ENCODE assay signal across 15 cellular contexts in the genomic region with DNA sequence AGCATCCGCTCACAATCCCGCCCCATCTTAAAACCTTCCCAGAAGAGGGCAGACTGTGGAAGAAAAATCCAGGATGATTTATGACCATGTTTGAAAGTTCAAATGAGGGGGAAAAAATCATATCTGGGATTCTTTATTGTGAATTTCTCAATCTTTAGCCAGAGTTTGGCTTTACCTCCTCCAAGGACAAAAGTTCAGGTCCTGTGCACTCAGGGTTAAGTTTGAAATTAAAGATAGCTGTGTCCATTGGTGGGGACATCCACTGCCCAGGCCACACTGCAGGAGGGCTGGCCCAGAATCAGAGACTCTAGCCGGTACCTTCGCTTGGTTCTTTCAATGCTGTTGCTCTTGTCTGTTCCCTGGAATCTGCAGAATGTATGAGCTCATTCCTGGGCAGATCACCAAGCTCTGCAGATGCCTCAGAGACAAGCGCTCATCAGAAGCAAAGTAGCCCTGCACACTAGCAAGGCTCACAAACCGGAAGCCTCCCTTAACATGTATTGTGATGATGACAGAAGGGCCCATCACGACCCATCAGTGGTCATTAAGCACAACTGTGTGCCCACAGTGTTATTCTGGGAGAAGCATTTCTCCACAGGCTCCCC.
A peak's percentile ranks its signal among the peaks of the same experiment; 100 is the strongest.
DNase-seq lines count a peak whose midpoint lies in the region; ATAC-seq and TF ChIP-seq lines count a peak whose summit lies in the region.
"Had no signal": no experiment of that assay in that cellular context is flagged by ENCODE, and none has a peak within 500 bp of the region (broad histone marks: within the 10 kb centered on the region; RNA-seq: fewer than 3 reads in every experiment).

No MANE protein-coding gene starts in this region.

- no peak overlapping the region for H3K27ac ChIP-seq in PC-3 (ENCODE audit: low read length)

- no peak overlapping the region for H3K4me3 Mint-ChIP-seq in T-cell
- H3K4me3 Mint-ChIP-seq: neural crest cell; stimulated activated naive CD8-positive, alpha-beta T cell treated with anti-CD3 and anti-CD28 coated beads, Interleukin-15, amount 100 ng/mL, for 72 hours had no signal

- no peaks in the 10 kb centered on the region for H3K36me3 Mint-ChIP-seq in T-cell

- H3K4me1 ChIP-seq in mucosa of descending colon (ENCODE audit: low read depth): peaks cover 3% of the 10 kb centered on the region
- no peaks in the 10 kb centered on the region for H3K4me1 ChIP-seq in PC-3 (ENCODE audit: insufficient read depth, low read length)

- H3K27me3 Mint-ChIP-seq in T-cell: no peaks in the 10 kb centered on the region
- H3K27me3 Mint-ChIP-seq: stimulated activated naive CD8-positive, alpha-beta T cell treated with anti-CD3 and anti-CD28 coated beads, Interleukin-15, amount 100 ng/mL, for 72 hours had no signal

- H3K9me3 ChIP-seq in MG63 (no peaks in the 10 kb centered on the region; the same call in 1 of the 2 replicates), mucosa of descending colon (no peaks in the 10 kb centered on the region), PC-3 (ENCODE audit: low read length) (0 out of 2 replicates have a peak, but pooled peaks cover 4% of the 10 kb centered on the region)

- DNase-seq in AG08395 (ENCODE audit: low spot score) (peak; percentile 22), MG63 (peak; percentile 90), fibroblast of pulmonary artery (ENCODE audit: low read depth) (peak; percentile 11), mucosa of descending colon (peak in 1 of 3 donors; percentile 25), T-cell (no peak), HK-2 (ENCODE audit: unreplicated experiment) (no peak), PC-3 (no peak), NCI-H82 treated with DMSO at 0.1 percent for 48 hours (lab: John Stamatoyannopoulos, UW; ENCODE audit: unreplicated experiment) (no peak)
- DNase-seq: activated naive CD4-positive, alpha-beta T cell; H7; NCI-H2227 treated with DMSO at 0.1 percent for 48 hours; stimulated activated CD4-positive, alpha-beta T cell treated with anti-CD3 and anti-CD28 coated beads, Interleukin-2, amount 100 ng/mL, for 48 hours; stimulated activated naive CD8-positive, alpha-beta T cell treated with anti-CD3 and anti-CD28 coated beads, Interleukin-15, amount 100 ng/mL, for 72 hours had no signal

- CTCF ChIA-PET in T-cell (lab: Charles Lee) (no interaction called here), PC-3 (lab: Charles Lee) (no interaction called here)

- TF ChIP-seq CTCF in fibroblast of pulmonary artery (IDR thresholded peaks at IDR 0.05; ENCODE audit: low read length, missing control alignments) (no peak), mucosa of descending colon (IDR thresholded peaks at IDR 0.05) (no peak), PC-3 (conservative IDR thresholded peaks at IDR 0.05; ENCODE audit: low read depth, low read length) (no peak)

- H4K20me1 ChIP-seq in PC-3 (ENCODE audit: low read length): no peaks in the 10 kb centered on the region

- H3K36me3 ChIP-seq in MG63 (no peaks in the 10 kb centered on the region), mucosa of descending colon (ENCODE audit: low read depth) (no peaks in the 10 kb centered on the region), PC-3 (ENCODE audit: low read depth, low read length) (no peaks in the 10 kb centered on the region)

- intact Hi-C loops in mucosa of descending colon (cut with DNase I, micrococcal nuclease): no loop called here
- intact Hi-C loops in PC-3 (cut with micrococcal nuclease): no loop called here

- H3K4me1 Mint-ChIP-seq in T-cell: no peaks in the 10 kb centered on the region
- H3K4me1 Mint-ChIP-seq: neural crest cell; stimulated activated naive CD8-positive, alpha-beta T cell treated with anti-CD3 and anti-CD28 coated beads, Interleukin-15, amount 100 ng/mL, for 72 hours had no signal

- H3K9me3 Mint-ChIP-seq in T-cell: peaks cover 0 to 4% (median 0%) of the 10 kb centered on the region in 3 donors
- H3K9me3 Mint-ChIP-seq: neural crest cell; stimulated activated naive CD8-positive, alpha-beta T cell treated with anti-CD3 and anti-CD28 coated beads, Interleukin-15, amount 100 ng/mL, for 72 hours had no signal

- H3K27ac Mint-ChIP-seq in T-cell: no peak overlapping the region
- H3K27ac Mint-ChIP-seq: stimulated activated naive CD8-positive, alpha-beta T cell treated with anti-CD3 and anti-CD28 coated beads, Interleukin-15, amount 100 ng/mL, for 72 hours had no signal

- H2AFZ ChIP-seq in PC-3 (ENCODE audit: low read length): no peak overlapping the region

- no TSS peak for BruUV-seq in PC-3 (replicated peaks; lab: Mats Ljungman, UMichigan)

- no peak overlapping the region for H3K4me2 ChIP-seq in PC-3 (ENCODE audit: low read length)

- no peak overlapping the region for H3K9ac ChIP-seq in PC-3 (ENCODE audit: low read length)

- H3K9me2 ChIP-seq in PC-3 (replicated peaks; ENCODE audit: low read length): no peaks in the 10 kb centered on the region

- POLR2A ChIA-PET in T-cell (lab: Charles Lee) (no interaction called here), PC-3 (lab: Charles Lee; ENCODE audit: unreplicated experiment) (no interaction called here)

- peak; percentile 35 for ATAC-seq in mucosa of descending colon
- no peak for ATAC-seq in T-cell (replicated peaks in 1 of 4)
- ATAC-seq in PC-3: no peak
- ATAC-seq: K562; stimulated activated naive CD8-positive, alpha-beta T cell treated with anti-CD3 and anti-CD28 coated beads, Interleukin-15, amount 100 ng/mL, for 72 hours had no signal

- no peaks in the 10 kb centered on the region for H3K27me3 ChIP-seq in MG63
- no peaks in the 10 kb centered on the region for H3K27me3 ChIP-seq in PC-3 (ENCODE audit: low read length)

- H3K4me3 ChIP-seq in MG63 (no peak overlapping the region), fibroblast of pulmonary artery (replicated peaks; ENCODE audit: low read depth, low read length) (no peak overlapping the region), mucosa of descending colon (no peak overlapping the region), PC-3 (ENCODE audit: low read length) (no peak overlapping the region)
- H3K4me3 ChIP-seq: K562 had no signal

- H3K79me2 ChIP-seq in PC-3 (ENCODE audit: low read length): no peaks in the 10 kb centered on the region

- no peaks in the 10 kb centered on the region for H3F3A ChIP-seq in PC-3 (ENCODE audit: low read length, unreplicated experiment)

Comparison
In these comparisons a context has a peak if more than half of its experiments do, and no peak if none do; other contexts are left out.
1. DNase-seq: peak in AG08395 (single experiment), MG63 (single experiment) and fibroblast of pulmonary artery (single experiment); none in T-cell (0 of 34), HK-2 (single experiment), PC-3 (single experiment) and NCI-H82 treated with DMSO at 0.1 percent for 48 hours (single experiment).